29 cellular contexts compared by ENCODE assay signal in the genomic region with DNA sequence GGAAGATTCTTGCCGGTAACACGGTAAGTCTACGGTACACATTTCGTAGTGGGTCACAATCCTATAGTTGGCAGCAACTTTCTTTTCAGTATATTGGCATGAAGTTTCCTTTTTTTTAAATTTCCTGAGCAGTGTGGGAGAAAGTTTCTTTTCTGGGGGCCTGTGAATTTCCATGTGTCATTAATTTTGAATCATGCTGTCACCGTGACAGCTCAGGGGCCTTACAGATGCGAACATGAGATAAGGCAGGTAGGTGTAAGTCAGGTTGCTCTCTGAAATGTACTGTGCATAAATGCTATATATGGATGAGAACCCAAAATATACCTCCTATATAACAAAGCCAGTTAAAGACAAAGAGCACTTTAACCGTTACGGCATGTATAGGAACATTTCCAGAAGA.
"Had no signal": no experiment of that assay in that cellular context is flagged by ENCODE, and none has a peak within 500 bp of the region (broad histone marks: within the 10 kb centered on the region; RNA-seq: fewer than 3 reads in every experiment).

No MANE protein-coding gene starts in this region.

- H3K36me3 ChIP-seq: adrenal gland, ascending aorta, brain microvascular endothelial cell, breast epithelium, cardiac muscle cell had no signal

- H3K27me3 ChIP-seq: adrenal gland, ascending aorta, body of pancreas, brain microvascular endothelial cell had no signal

- H3K9me3 ChIP-seq: adrenal gland, ascending aorta, body of pancreas, breast epithelium had no signal

- H3K27ac ChIP-seq: adrenal gland, ascending aorta, body of pancreas, brain microvascular endothelial cell, breast epithelium, cardiac muscle cell had no signal

- H3K4me1 ChIP-seq: adrenal gland, ascending aorta, body of pancreas, breast epithelium had no signal

- DNase-seq: activated effector memory CD4-positive, alpha-beta T cell treated with anti-CD3 and anti-CD28 coated beads, Interleukin-2, amount 50 U/mL, for 16 hours; activated effector memory CD4-positive, alpha-beta T cell treated with Interleukin-2 at 50 U/mL for 16 hours; activated gamma-delta T cell; activated gamma-delta T cell treated with Interleukin-2 at 50 U/mL for 16 hours; activated naive CD4-positive, alpha-beta T cell; activated naive CD4-positive, alpha-beta T cell treated with anti-CD3 and anti-CD28 coated beads for 36 hours; activated naive CD4-positive, alpha-beta T cell treated with anti-CD3 and anti-CD28 coated beads, Interleukin-2, amount 10 ng/mL, durations not matched to agents 7 days and 5 days; activated naive CD4-positive, alpha-beta T cell treated with anti-CD3 and anti-CD28 coated beads, Interleukin-2, amount 50 U/mL, for 16 hours; activated naive CD4-positive, alpha-beta T cell treated with Interleukin-2 at 50 U/mL for 16 hours; activated naive CD8-positive, alpha-beta T cell treated with anti-CD3 and anti-CD28 coated beads for 36 hours; activated naive CD8-positive, alpha-beta T cell treated with anti-CD3 and anti-CD28 coated beads, Interleukin-2, amount 10 ng/mL, durations not matched to agents 7 days and 5 days; activated naive CD8-positive, alpha-beta T cell treated with anti-CD3 and anti-CD28 coated beads, Interleukin-2, amount 50 U/mL, for 24 hours; activated T-cell treated with anti-CD3 and anti-CD28 coated beads, Interleukin-2, amount 50 U/mL, for 1 hour; activated T-cell treated with anti-CD3 and anti-CD28 coated beads, Interleukin-2, amount 50 U/mL, for 24 hours; activated T-cell treated with anti-CD3 and anti-CD28 coated beads, Interleukin-2, amount 50 U/mL, for 4 hours; activated T-cell treated with anti-CD3 and anti-CD28 coated beads, Interleukin-2, amount 50 U/mL, for 48 hours; activated T-cell treated with anti-CD3 and anti-CD28 coated beads, Interleukin-2, amount 50 U/mL, for 72 hours; adrenal gland; amniotic stem cell; amygdala; anterior cingulate cortex; aorta; body of pancreas; brain microvascular endothelial cell; central memory CD4-positive, alpha-beta T cell; cerebellar nuclear complex had no signal

- H3K4me3 ChIP-seq: adrenal gland, ascending aorta, body of pancreas, breast epithelium, cardiac muscle cell had no signal
